Comparison of ENCODE assay signal across 8 cellular contexts in genomic region chr22:42608481-42609361, GRCh38. TPM values are rescaled to one million over a fixed set of nuclear protein-coding genes. Genes with fewer than 3 reads are reported as not detected.
DNase-seq lines count a peak whose midpoint lies in the region; ATAC-seq and TF ChIP-seq lines count a peak whose summit lies in the region.
"Had no signal": no experiment of that assay in that cellular context is flagged by ENCODE, and none has a peak within 500 bp of the region (broad histone marks: within the 10 kb centered on the region; RNA-seq: fewer than 3 reads in every experiment).

No MANE protein-coding gene starts in this region.

- no peaks in the 10 kb centered on the region for H3K27me3 Mint-ChIP-seq in stimulated activated naive CD8-positive, alpha-beta T cell treated with anti-CD3 and anti-CD28 coated beads, Interleukin-15, Interleukin-2, amounts not matched to agents 100 ng/mL and 50 ng/mL, for 24 hours
- H3K27me3 Mint-ChIP-seq in activated CD8-positive, alpha-beta memory T cell treated with anti-CD3 and anti-CD28 coated beads, Interleukin-2, amount 10 ng/mL, durations not matched to agents 7 days and 5 days: no peaks in the 10 kb centered on the region

- no peaks in the 10 kb centered on the region for H3K9me3 Mint-ChIP-seq in stimulated activated naive CD8-positive, alpha-beta T cell treated with anti-CD3 and anti-CD28 coated beads, Interleukin-15, Interleukin-2, amounts not matched to agents 100 ng/mL and 50 ng/mL, for 24 hours
- H3K9me3 Mint-ChIP-seq in activated CD8-positive, alpha-beta memory T cell treated with anti-CD3 and anti-CD28 coated beads, Interleukin-2, amount 10 ng/mL, durations not matched to agents 7 days and 5 days (ENCODE audit: low read depth): no peaks in the 10 kb centered on the region

- H3K4me3 Mint-ChIP-seq in stimulated activated naive CD8-positive, alpha-beta T cell treated with anti-CD3 and anti-CD28 coated beads, Interleukin-15, Interleukin-2, amounts not matched to agents 100 ng/mL and 50 ng/mL, for 24 hours: no peak overlapping the region
- H3K4me3 Mint-ChIP-seq in activated CD8-positive, alpha-beta memory T cell treated with anti-CD3 and anti-CD28 coated beads, Interleukin-2, amount 10 ng/mL, durations not matched to agents 7 days and 5 days: no peak overlapping the region

- CTCF ChIA-PET in activated CD8-positive, alpha-beta memory T cell treated with anti-CD3 and anti-CD28 coated beads, Interleukin-2, amount 10 ng/mL, durations not matched to agents 7 days and 5 days (lab: Charles Lee): interaction anchor here (0.9 to 1.6 kb wide), 2 partner anchors 12 to 19 kb away, joined by 3 read pairs; no protein-coding TSS in a partner anchor

- peaks cover 58% of the 10 kb centered on the region for H3K36me3 Mint-ChIP-seq in stimulated activated naive CD8-positive, alpha-beta T cell treated with anti-CD3 and anti-CD28 coated beads, Interleukin-15, Interleukin-2, amounts not matched to agents 100 ng/mL and 50 ng/mL, for 24 hours (ENCODE audit: low read depth)
- H3K36me3 Mint-ChIP-seq in activated CD8-positive, alpha-beta memory T cell treated with anti-CD3 and anti-CD28 coated beads, Interleukin-2, amount 10 ng/mL, durations not matched to agents 7 days and 5 days: peaks cover 34% of the 10 kb centered on the region

- DNase-seq in MG63 (peak; percentile 45), astrocyte of the spinal cord (ENCODE audit: low read depth, low spot score) (peak; percentile 81), NCI-H524 treated with DMSO at 0.1 percent for 48 hours (lab: John Stamatoyannopoulos, UW) (no peak), NCI-H1417 treated with DMSO at 0.1 percent for 48 hours (lab: John Stamatoyannopoulos, UW) (no peak)
- no peak for DNase-seq in activated CD8-positive, alpha-beta memory T cell treated with anti-CD3 and anti-CD28 coated beads, Interleukin-2, amount 10 ng/mL, durations not matched to agents 7 days and 5 days

- peak overlapping the region; percentile 24 for H3K27ac Mint-ChIP-seq in stimulated activated naive CD8-positive, alpha-beta T cell treated with anti-CD3 and anti-CD28 coated beads, Interleukin-15, Interleukin-2, amounts not matched to agents 100 ng/mL and 50 ng/mL, for 24 hours
- H3K27ac Mint-ChIP-seq in activated CD8-positive, alpha-beta memory T cell treated with anti-CD3 and anti-CD28 coated beads, Interleukin-2, amount 10 ng/mL, durations not matched to agents 7 days and 5 days: no peak overlapping the region

- peaks cover 15% of the 10 kb centered on the region for H3K4me1 ChIP-seq in iPS-15b (ENCODE audit: control insufficient read depth, insufficient read depth, low read length)

- H3K4me1 Mint-ChIP-seq in stimulated activated naive CD8-positive, alpha-beta T cell treated with anti-CD3 and anti-CD28 coated beads, Interleukin-15, Interleukin-2, amounts not matched to agents 100 ng/mL and 50 ng/mL, for 24 hours (ENCODE audit: low read depth): peaks cover 84% of the 10 kb centered on the region
- H3K4me1 Mint-ChIP-seq in activated CD8-positive, alpha-beta memory T cell treated with anti-CD3 and anti-CD28 coated beads, Interleukin-2, amount 10 ng/mL, durations not matched to agents 7 days and 5 days: peaks cover 40% of the 10 kb centered on the region

- no peaks in the 10 kb centered on the region for H3K9me3 ChIP-seq in MG63
- no peaks in the 10 kb centered on the region for H3K9me3 ChIP-seq in iPS-15b (ENCODE audit: control insufficient read depth, insufficient read depth, low read length)

- TF ChIP-seq CTCF in astrocyte of the spinal cord (IDR thresholded peaks at IDR 0.05; ENCODE audit: low read depth, low read length): no peak

- in situ Hi-C loops in astrocyte of the spinal cord (cut with HindIII; ENCODE audit: low sequenced_read_pairs): no loop called here

- H3K4me3 ChIP-seq in MG63 (peak overlapping the region; percentile 4), astrocyte of the spinal cord (ENCODE audit: low read depth, low read length) (peak overlapping the region; percentile 20), iPS-15b (ENCODE audit: low read depth, low read length) (peak overlapping the region; percentile 5)

- no peak overlapping the region for H3K9ac ChIP-seq in iPS-15b (ENCODE audit: low read depth, low read length)
- H3K9ac ChIP-seq: parathyroid adenoma had no signal

- H3K27me3 ChIP-seq in MG63 (no peaks in the 10 kb centered on the region), iPS-15b (ENCODE audit: control insufficient read depth, insufficient read depth, low read length) (no peaks in the 10 kb centered on the region)

- H3K36me3 ChIP-seq in MG63: peaks cover 64% of the 10 kb centered on the region
- peaks cover 4% of the 10 kb centered on the region for H3K36me3 ChIP-seq in iPS-15b (ENCODE audit: control insufficient read depth, insufficient read depth, low read length)

- no peak for ATAC-seq in activated CD8-positive, alpha-beta memory T cell treated with anti-CD3 and anti-CD28 coated beads, Interleukin-2, amount 10 ng/mL, durations not matched to agents 7 days and 5 days

RNA-seq across cellular contexts. Expression of gene POLDIP3, which starts 6.0 kb away (rescaled TPM):
- 16.3 and 17.7 TPM in 2 replicates for total RNA-seq in MG63 (2014; rRNA removed; shearing (Covaris generic); ENCODE audit: low replicate concordance)
- total RNA-seq in activated CD8-positive, alpha-beta memory T cell treated with anti-CD3 and anti-CD28 coated beads, Interleukin-2, amount 10 ng/mL, durations not matched to agents 7 days and 5 days: 10 to 100 TPM; 81.8 to 82.7 TPM

RNA-seq across cellular contexts. Expression of gene ATP5MGL, which starts 31.7 kb away (rescaled TPM):
- total RNA-seq in MG63 (2014; rRNA removed; shearing (Covaris generic); ENCODE audit: low replicate concordance): not detected in 2 replicates
- 1 to 10 TPM in 1 of 2 experiments, under 1 TPM in 1; 0.68 to 1.0 TPM for total RNA-seq in activated CD8-positive, alpha-beta memory T cell treated with anti-CD3 and anti-CD28 coated beads, Interleukin-2, amount 10 ng/mL, durations not matched to agents 7 days and 5 days

RNA-seq across cellular contexts. Expression of gene CYB5R3, which starts 40.5 kb away (rescaled TPM):
- total RNA-seq in MG63 (2014; rRNA removed; shearing (Covaris generic); ENCODE audit: low replicate concordance): 48.3 and 76.3 TPM in 2 replicates
- total RNA-seq in activated CD8-positive, alpha-beta memory T cell treated with anti-CD3 and anti-CD28 coated beads, Interleukin-2, amount 10 ng/mL, durations not matched to agents 7 days and 5 days: 10 to 100 TPM; 66.2 to 66.8 TPM

RNA-seq across cellular contexts. Expression of gene SERHL2, which starts 55.0 kb away (rescaled TPM):
- 0.20 and 1.9 TPM in 2 replicates for total RNA-seq in MG63 (2014; rRNA removed; shearing (Covaris generic); ENCODE audit: low replicate concordance)
- total RNA-seq in activated CD8-positive, alpha-beta memory T cell treated with anti-CD3 and anti-CD28 coated beads, Interleukin-2, amount 10 ng/mL, durations not matched to agents 7 days and 5 days: 1 to 10 TPM; 1.4 to 3.5 TPM

Comparison
In these comparisons a context has a peak if more than half of its experiments do, and no peak if none do; other contexts are left out.
1. DNase-seq: peak in MG63 (single experiment) and astrocyte of the spinal cord (single experiment); none in NCI-H524 treated with DMSO at 0.1 percent for 48 hours (single experiment), activated CD8-positive, alpha-beta memory T cell treated with anti-CD3 and anti-CD28 coated beads, Interleukin-2, amount 10 ng/mL, durations not matched to agents 7 days and 5 days (single experiment) and NCI-H1417 treated with DMSO at 0.1 percent for 48 hours (single experiment).
2. Peak in every context shown above with its lines, with median percentiles within 50 percentile points of each other: H3K4me3 ChIP-seq.